ENCODE assay signal across 1 cellular context in the genomic region with DNA sequence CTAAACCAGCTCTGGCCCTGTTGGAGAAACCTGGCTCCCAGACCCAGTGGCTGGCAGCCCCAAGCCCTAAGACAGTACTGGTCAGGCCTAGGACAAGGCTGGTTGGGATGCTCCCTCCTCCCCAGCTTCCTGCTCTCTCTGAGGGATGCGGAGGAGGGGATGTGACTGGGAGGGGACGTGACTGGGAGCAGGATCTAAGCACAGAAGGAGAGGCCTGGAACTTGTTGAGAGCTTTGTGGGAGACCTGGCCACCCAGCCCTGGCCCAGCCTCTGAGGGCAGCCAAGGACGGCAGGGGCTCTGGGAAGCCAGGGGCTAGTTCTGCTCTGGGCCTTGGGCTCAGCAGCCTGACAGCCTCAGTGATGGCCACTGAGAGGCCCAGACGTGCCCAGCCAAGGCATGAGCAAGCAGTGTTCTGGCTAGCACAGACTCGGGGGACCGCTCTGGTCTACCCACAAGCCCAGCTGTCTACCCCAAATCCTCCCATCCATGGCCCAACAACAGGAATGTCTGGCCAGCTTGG.
TF ChIP-seq lines count a peak whose summit lies in the region.

No MANE protein-coding gene starts in this region.

TF ChIP-seq in WTC11, 78 proteins besides CTCF, POLR2A, EP300 and RAD21 (continued from another document):
- TF ChIP-seq, protein P1, sequence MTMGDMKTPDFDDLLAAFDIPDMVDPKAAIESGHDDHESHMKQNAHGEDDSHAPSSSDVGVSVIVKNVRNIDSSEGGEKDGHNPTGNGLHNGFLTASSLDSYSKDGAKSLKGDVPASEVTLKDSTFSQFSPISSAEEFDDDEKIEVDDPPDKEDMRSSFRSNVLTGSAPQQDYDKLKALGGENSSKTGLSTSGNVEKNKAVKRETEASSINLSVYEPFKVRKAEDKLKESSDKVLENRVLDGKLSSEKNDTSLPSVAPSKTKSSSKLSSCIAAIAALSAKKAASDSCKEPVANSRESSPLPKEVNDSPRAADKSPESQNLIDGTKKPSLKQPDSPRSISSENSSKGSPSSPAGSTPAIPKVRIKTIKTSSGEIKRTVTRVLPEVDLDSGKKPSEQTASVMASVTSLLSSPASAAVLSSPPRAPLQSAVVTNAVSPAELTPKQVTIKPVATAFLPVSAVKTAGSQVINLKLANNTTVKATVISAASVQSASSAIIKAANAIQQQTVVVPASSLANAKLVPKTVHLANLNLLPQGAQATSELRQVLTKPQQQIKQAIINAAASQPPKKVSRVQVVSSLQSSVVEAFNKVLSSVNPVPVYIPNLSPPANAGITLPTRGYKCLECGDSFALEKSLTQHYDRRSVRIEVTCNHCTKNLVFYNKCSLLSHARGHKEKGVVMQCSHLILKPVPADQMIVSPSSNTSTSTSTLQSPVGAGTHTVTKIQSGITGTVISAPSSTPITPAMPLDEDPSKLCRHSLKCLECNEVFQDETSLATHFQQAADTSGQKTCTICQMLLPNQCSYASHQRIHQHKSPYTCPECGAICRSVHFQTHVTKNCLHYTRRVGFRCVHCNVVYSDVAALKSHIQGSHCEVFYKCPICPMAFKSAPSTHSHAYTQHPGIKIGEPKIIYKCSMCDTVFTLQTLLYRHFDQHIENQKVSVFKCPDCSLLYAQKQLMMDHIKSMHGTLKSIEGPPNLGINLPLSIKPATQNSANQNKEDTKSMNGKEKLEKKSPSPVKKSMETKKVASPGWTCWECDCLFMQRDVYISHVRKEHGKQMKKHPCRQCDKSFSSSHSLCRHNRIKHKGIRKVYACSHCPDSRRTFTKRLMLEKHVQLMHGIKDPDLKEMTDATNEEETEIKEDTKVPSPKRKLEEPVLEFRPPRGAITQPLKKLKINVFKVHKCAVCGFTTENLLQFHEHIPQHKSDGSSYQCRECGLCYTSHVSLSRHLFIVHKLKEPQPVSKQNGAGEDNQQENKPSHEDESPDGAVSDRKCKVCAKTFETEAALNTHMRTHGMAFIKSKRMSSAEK (CRISPR knock-in tag; IDR thresholded peaks at IDR 0.05; ENCODE audit: borderline replicate concordance), result no peak
- TF ChIP-seq NR2C2 (CRISPR knock-in tag; IDR thresholded peaks at IDR 0.05) (no peak), GTF2I (CRISPR knock-in tag; conservative IDR thresholded peaks at IDR 0.05) (no peak), HMGA2 (CRISPR knock-in tag; IDR thresholded peaks at IDR 0.05) (no peak), ZNF317 (CRISPR knock-in tag; IDR thresholded peaks at IDR 0.05; ENCODE audit: borderline replicate concordance, low read depth) (no peak), TP53 (CRISPR knock-in tag; IDR thresholded peaks at IDR 0.05) (no peak), FOXP1 (CRISPR knock-in tag; IDR thresholded peaks at IDR 0.05; ENCODE audit: borderline replicate concordance) (no peak)
- TF ChIP-seq, protein P2, sequence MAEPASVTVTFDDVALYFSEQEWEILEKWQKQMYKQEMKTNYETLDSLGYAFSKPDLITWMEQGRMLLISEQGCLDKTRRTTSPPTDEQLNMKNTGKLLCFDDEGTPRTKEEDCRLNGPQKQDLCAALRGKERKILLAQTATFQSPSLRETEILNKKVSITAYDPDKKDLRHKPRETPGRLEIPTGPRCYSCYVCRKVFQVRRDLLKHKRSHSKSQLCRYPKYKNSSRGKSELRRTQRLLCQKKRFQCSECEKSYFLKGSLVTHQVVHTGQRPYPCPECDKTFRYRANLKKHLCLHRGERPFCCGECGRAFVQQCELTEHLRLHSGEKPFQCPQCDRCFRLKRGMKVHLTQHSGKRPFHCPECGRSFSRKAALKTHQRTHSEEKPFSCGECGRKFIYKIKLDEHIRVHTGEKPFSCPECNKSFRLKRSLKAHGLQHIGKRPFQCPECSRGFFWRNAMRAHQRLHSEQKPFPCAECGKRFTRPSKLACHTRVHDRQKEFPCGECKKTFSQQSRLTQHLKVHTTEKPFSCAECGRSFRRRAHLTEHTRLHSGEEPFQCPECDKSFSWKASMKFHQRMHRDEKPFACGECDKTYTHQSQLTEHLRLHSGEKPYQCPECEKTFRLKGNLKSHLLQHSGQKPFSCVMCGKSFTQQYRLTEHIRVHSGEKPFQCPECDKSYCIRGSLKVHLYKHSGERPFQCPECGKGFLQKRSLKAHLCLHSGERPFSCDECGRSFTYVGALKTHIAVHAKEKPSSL (CRISPR knock-in tag; conservative IDR thresholded peaks at IDR 0.05), result no peak
- TF ChIP-seq, protein P3, sequence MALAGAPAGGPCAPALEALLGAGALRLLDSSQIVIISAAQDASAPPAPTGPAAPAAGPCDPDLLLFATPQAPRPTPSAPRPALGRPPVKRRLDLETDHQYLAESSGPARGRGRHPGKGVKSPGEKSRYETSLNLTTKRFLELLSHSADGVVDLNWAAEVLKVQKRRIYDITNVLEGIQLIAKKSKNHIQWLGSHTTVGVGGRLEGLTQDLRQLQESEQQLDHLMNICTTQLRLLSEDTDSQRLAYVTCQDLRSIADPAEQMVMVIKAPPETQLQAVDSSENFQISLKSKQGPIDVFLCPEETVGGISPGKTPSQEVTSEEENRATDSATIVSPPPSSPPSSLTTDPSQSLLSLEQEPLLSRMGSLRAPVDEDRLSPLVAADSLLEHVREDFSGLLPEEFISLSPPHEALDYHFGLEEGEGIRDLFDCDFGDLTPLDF (CRISPR knock-in tag; IDR thresholded peaks at IDR 0.05), result no peak
- TF ChIP-seq, protein P4, sequence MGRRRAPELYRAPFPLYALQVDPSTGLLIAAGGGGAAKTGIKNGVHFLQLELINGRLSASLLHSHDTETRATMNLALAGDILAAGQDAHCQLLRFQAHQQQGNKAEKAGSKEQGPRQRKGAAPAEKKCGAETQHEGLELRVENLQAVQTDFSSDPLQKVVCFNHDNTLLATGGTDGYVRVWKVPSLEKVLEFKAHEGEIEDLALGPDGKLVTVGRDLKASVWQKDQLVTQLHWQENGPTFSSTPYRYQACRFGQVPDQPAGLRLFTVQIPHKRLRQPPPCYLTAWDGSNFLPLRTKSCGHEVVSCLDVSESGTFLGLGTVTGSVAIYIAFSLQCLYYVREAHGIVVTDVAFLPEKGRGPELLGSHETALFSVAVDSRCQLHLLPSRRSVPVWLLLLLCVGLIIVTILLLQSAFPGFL (CRISPR knock-in tag; IDR thresholded peaks at IDR 0.05; ENCODE audit: borderline replicate concordance), result no peak
- TF ChIP-seq, protein P5, sequence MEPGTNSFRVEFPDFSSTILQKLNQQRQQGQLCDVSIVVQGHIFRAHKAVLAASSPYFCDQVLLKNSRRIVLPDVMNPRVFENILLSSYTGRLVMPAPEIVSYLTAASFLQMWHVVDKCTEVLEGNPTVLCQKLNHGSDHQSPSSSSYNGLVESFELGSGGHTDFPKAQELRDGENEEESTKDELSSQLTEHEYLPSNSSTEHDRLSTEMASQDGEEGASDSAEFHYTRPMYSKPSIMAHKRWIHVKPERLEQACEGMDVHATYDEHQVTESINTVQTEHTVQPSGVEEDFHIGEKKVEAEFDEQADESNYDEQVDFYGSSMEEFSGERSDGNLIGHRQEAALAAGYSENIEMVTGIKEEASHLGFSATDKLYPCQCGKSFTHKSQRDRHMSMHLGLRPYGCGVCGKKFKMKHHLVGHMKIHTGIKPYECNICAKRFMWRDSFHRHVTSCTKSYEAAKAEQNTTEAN (CRISPR knock-in tag; IDR thresholded peaks at IDR 0.05), result no peak
- TF ChIP-seq, protein P6, sequence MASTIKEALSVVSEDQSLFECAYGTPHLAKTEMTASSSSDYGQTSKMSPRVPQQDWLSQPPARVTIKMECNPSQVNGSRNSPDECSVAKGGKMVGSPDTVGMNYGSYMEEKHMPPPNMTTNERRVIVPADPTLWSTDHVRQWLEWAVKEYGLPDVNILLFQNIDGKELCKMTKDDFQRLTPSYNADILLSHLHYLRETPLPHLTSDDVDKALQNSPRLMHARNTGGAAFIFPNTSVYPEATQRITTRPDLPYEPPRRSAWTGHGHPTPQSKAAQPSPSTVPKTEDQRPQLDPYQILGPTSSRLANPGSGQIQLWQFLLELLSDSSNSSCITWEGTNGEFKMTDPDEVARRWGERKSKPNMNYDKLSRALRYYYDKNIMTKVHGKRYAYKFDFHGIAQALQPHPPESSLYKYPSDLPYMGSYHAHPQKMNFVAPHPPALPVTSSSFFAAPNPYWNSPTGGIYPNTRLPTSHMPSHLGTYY (CRISPR knock-in tag; IDR thresholded peaks at IDR 0.05), result no peak
TF ChIP-seq in WTC11: peak in this region for 0.
